Comparison of ENCODE assay signal across 19 cellular contexts in the genomic region with DNA sequence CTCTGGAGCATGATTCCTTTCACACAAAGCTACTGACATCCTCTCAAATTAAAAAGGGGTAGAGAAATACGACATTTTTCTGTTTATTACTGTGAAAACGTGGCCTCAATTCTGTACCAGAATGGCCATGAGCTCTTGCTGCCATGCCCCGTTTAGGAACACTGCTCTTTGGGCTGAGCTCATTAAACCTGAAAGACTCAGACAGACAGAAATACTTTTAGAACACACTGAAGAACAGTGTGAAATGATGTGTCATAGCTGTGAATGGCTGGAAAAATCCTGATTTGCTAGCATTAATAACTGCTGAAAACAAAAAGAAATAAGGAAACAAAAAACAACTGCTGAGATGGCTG. TPM values are rescaled to one million over a fixed set of nuclear protein-coding genes. Genes with fewer than 3 reads are reported as not detected.
DNase-seq lines count a peak whose midpoint lies in the region; ATAC-seq and TF ChIP-seq lines count a peak whose summit lies in the region.
"Had no signal": no experiment of that assay in that cellular context is flagged by ENCODE, and none has a peak within 500 bp of the region (broad histone marks: within the 10 kb centered on the region; RNA-seq: fewer than 3 reads in every experiment).

No MANE protein-coding gene starts in this region.

- intact Hi-C loops in cardiac septum (cut with DNase I): no loop called here
- intact Hi-C loops in ascending aorta (cut with DNase I): no loop called here

- H3K27ac ChIP-seq in cardiac muscle cell: peak overlapping the region; percentile 46
- peak overlapping the region; percentile 99 for H3K27ac ChIP-seq in VCaP
- no peak overlapping the region for H3K27ac ChIP-seq in foreskin keratinocyte
- no peak overlapping the region for H3K27ac ChIP-seq in ascending aorta
- H3K27ac ChIP-seq: RWPE1, SJCRH30 had no signal

- DNase-seq in cardiac muscle cell (ENCODE audit: low read depth in 1 of 2, low spot score in 1 of 2) (no peak), cardiac septum (ENCODE audit: low spot score) (no peak), foreskin keratinocyte (no peak), ascending aorta (ENCODE audit: low spot score in 2 of 2) (no peak), iPS-NIHi7 (ENCODE audit: extremely low spot score) (no peak)
- DNase-seq: 8988T; BE2C; CD4-positive, alpha-beta memory T cell; DMS79; KG1; NCI-H1417 treated with DMSO at 0.1 percent for 48 hours; NCI-H187 treated with DMSO at 0.1 percent for 48 hours; NCI-H2227 treated with DMSO at 0.1 percent for 48 hours; OCI-M1; SJCRH30 had no signal

- no peaks in the 10 kb centered on the region for H3K27me3 ChIP-seq in cardiac muscle cell
- H3K27me3 ChIP-seq in foreskin keratinocyte: no peaks in the 10 kb centered on the region
- H3K27me3 ChIP-seq in ascending aorta: no peaks in the 10 kb centered on the region
- H3K27me3 ChIP-seq: BE2C, SJCRH30 had no signal

- H3K4me3 ChIP-seq in cardiac muscle cell (no peak overlapping the region), ascending aorta (no peak overlapping the region)
- H3K4me3 ChIP-seq: SJCRH30 had no signal

- peaks cover 3% of the 10 kb centered on the region for H3K9me3 Mint-ChIP-seq in stimulated activated memory B cell treated with anti-CD40 and anti-IgM and Interleukin-4, amounts not matched to agents 10 μg/mL and 1 μg/mL and 100 μg/mL, for 72 hours
- H3K9me3 Mint-ChIP-seq: CD4-positive, alpha-beta memory T cell had no signal

- H3K9me3 ChIP-seq in cardiac muscle cell (ENCODE audit: low read depth) (no peaks in the 10 kb centered on the region), ascending aorta (no peaks in the 10 kb centered on the region)
- H3K9me3 ChIP-seq: BE2C, SJCRH30 had no signal

- no peaks in the 10 kb centered on the region for H3K36me3 Mint-ChIP-seq in stimulated activated memory B cell treated with anti-CD40 and anti-IgM and Interleukin-4, amounts not matched to agents 10 μg/mL and 1 μg/mL and 100 μg/mL, for 72 hours
- H3K36me3 Mint-ChIP-seq: CD4-positive, alpha-beta memory T cell had no signal

- no peak for TF ChIP-seq CTCF in cardiac muscle cell (IDR thresholded peaks at IDR 0.05; ENCODE audit: low read depth, low read length)
- no peak for TF ChIP-seq CTCF in VCaP (conservative IDR thresholded peaks at IDR 0.05)
- TF ChIP-seq CTCF in foreskin keratinocyte (conservative IDR thresholded peaks at IDR 0.05): no peak
- TF ChIP-seq CTCF in ascending aorta (IDR thresholded peaks at IDR 0.05): no peak

- ATAC-seq in foreskin keratinocyte (peak; percentile 57), GM21528 (IDR thresholded peaks at IDR 0.05; ENCODE audit: low FRiP score, unreplicated experiment) (no peak)
- ATAC-seq in stimulated activated memory B cell treated with anti-CD40 and anti-IgM and Interleukin-4, amounts not matched to agents 10 μg/mL and 1 μg/mL and 100 μg/mL, for 72 hours: no peak

- H3K27ac Mint-ChIP-seq in stimulated activated memory B cell treated with anti-CD40 and anti-IgM and Interleukin-4, amounts not matched to agents 10 μg/mL and 1 μg/mL and 100 μg/mL, for 72 hours: no peak overlapping the region
- H3K27ac Mint-ChIP-seq: CD4-positive, alpha-beta memory T cell had no signal

- H3K4me1 ChIP-seq in cardiac muscle cell (ENCODE audit: low read depth) (no peaks in the 10 kb centered on the region), foreskin keratinocyte (no peaks in the 10 kb centered on the region), ascending aorta (peaks cover 0 to 3% of the 10 kb centered on the region in 2 donors)
- H3K4me1 ChIP-seq: BE2C had no signal

- H3K27me3 Mint-ChIP-seq in stimulated activated memory B cell treated with anti-CD40 and anti-IgM and Interleukin-4, amounts not matched to agents 10 μg/mL and 1 μg/mL and 100 μg/mL, for 72 hours: peaks cover 34% of the 10 kb centered on the region
- H3K27me3 Mint-ChIP-seq: CD4-positive, alpha-beta memory T cell had no signal

- no peaks in the 10 kb centered on the region for H3K36me3 ChIP-seq in cardiac muscle cell
- no peaks in the 10 kb centered on the region for H3K36me3 ChIP-seq in ascending aorta
- H3K36me3 ChIP-seq: BE2C, SJCRH30 had no signal

- no peaks in the 10 kb centered on the region for H3K4me1 Mint-ChIP-seq in stimulated activated memory B cell treated with anti-CD40 and anti-IgM and Interleukin-4, amounts not matched to agents 10 μg/mL and 1 μg/mL and 100 μg/mL, for 72 hours
- H3K4me1 Mint-ChIP-seq: CD4-positive, alpha-beta memory T cell had no signal

- H3K4me3 Mint-ChIP-seq in stimulated activated memory B cell treated with anti-CD40 and anti-IgM and Interleukin-4, amounts not matched to agents 10 μg/mL and 1 μg/mL and 100 μg/mL, for 72 hours: no peak overlapping the region
- H3K4me3 Mint-ChIP-seq: CD4-positive, alpha-beta memory T cell had no signal

RNA-seq across cellular contexts. Expression of a gene that starts 32.2 kb away (rescaled TPM):
- 24.7 and 28.8 TPM in 2 replicates for total RNA-seq in cardiac muscle cell
- polyA plus RNA-seq in cardiac muscle cell: 25.2 and 54.3 TPM in 2 replicates
- total RNA-seq in cardiac septum: 6.4 TPM
- 17.4 and 22.1 TPM in 2 replicates for total RNA-seq in foreskin keratinocyte
- 4.3 and 5.6 TPM in 2 replicates for polyA plus RNA-seq in foreskin keratinocyte
- 18.4 TPM for total RNA-seq in ascending aorta

RNA-seq across cellular contexts. Expression of a gene that starts 50.4 kb away (rescaled TPM):
- total RNA-seq in cardiac muscle cell (37.2 and 46.4 TPM in 2 replicates), cardiac septum (14.4 TPM), foreskin keratinocyte (0.49 and 0.68 TPM in 2 replicates), ascending aorta (124 TPM)
- polyA plus RNA-seq in cardiac muscle cell (18.8 and 19.3 TPM in 2 replicates), foreskin keratinocyte (0.13 and 0.17 TPM in 2 replicates)
- polyA plus RNA-seq: CD4-positive, alpha-beta memory T cell had no signal

Comparison
In these comparisons a context has a peak if more than half of its experiments do, and no peak if none do; other contexts are left out.
1. H3K27ac ChIP-seq: peak in cardiac muscle cell (single experiment) and VCaP (single experiment); none in foreskin keratinocyte (single experiment) and ascending aorta (0 of 2).